ENCODE assay signal across 1 cellular context in the genomic region with DNA sequence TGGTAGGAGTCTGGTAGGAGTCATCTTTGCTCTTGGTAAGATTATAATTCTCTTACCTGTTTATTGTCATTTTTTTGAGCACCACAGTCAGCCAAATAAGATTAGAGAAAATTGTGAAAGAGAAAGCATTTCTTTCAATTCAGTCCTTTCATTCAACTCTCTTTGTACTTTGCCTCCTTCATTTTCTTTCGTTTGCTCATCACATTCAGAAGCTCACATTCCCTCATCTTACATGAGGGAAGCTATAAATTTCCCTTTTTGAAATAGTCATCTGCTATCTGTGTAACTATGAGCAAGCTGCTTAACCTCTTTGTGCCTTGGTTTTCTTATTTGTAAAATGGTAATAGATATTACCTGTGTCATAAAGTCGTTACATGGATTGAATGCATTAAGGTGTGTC.
TF ChIP-seq lines count a peak whose summit lies in the region.

No MANE protein-coding gene starts in this region.

TF ChIP-seq in IMR-90, 13 proteins besides CTCF, POLR2A, EP300 and RAD21:
- TF ChIP-seq, protein P1, sequence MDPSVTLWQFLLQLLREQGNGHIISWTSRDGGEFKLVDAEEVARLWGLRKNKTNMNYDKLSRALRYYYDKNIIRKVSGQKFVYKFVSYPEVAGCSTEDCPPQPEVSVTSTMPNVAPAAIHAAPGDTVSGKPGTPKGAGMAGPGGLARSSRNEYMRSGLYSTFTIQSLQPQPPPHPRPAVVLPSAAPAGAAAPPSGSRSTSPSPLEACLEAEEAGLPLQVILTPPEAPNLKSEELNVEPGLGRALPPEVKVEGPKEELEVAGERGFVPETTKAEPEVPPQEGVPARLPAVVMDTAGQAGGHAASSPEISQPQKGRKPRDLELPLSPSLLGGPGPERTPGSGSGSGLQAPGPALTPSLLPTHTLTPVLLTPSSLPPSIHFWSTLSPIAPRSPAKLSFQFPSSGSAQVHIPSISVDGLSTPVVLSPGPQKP (IDR thresholded peaks at IDR 0.05; ENCODE audit: borderline replicate concordance, low read depth, low read length) = no peak
- no peak for TF ChIP-seq NFE2L2 (IDR thresholded peaks at IDR 0.05; ENCODE audit: low read depth, low read length)
- no peak for TF ChIP-seq FOS (IDR thresholded peaks at IDR 0.05; ENCODE audit: low read depth, low read length)
- TF ChIP-seq SMC3 (IDR thresholded peaks at IDR 0.05; ENCODE audit: low read depth, low read length) = no peak
- no peak for TF ChIP-seq BHLHE40 (IDR thresholded peaks at IDR 0.05; ENCODE audit: low read depth, low read length)
- TF ChIP-seq CEBPB (IDR thresholded peaks at IDR 0.05; ENCODE audit: low read depth, low read length) = no peak
- TF ChIP-seq, protein P2, sequence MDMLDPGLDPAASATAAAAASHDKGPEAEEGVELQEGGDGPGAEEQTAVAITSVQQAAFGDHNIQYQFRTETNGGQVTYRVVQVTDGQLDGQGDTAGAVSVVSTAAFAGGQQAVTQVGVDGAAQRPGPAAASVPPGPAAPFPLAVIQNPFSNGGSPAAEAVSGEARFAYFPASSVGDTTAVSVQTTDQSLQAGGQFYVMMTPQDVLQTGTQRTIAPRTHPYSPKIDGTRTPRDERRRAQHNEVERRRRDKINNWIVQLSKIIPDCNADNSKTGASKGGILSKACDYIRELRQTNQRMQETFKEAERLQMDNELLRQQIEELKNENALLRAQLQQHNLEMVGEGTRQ (IDR thresholded peaks at IDR 0.05; ENCODE audit: low read depth, low read length) = no peak
- TF ChIP-seq RFX5 (IDR thresholded peaks at IDR 0.05; ENCODE audit: low read depth, low read length) = no peak
- TF ChIP-seq CHD1 (IDR thresholded peaks at IDR 0.05; ENCODE audit: low read depth, low read length) = no peak
- TF ChIP-seq MAFK (IDR thresholded peaks at IDR 0.05; ENCODE audit: low read depth, low read length) = no peak
- TF ChIP-seq RCOR1 (IDR thresholded peaks at IDR 0.05; ENCODE audit: insufficient replicate concordance, low read length) = no peak
- no peak for TF ChIP-seq MAZ (IDR thresholded peaks at IDR 0.05; ENCODE audit: borderline replicate concordance, low read depth, low read length)
